ENCODE assay signal across 8 cellular contexts in the genomic region with DNA sequence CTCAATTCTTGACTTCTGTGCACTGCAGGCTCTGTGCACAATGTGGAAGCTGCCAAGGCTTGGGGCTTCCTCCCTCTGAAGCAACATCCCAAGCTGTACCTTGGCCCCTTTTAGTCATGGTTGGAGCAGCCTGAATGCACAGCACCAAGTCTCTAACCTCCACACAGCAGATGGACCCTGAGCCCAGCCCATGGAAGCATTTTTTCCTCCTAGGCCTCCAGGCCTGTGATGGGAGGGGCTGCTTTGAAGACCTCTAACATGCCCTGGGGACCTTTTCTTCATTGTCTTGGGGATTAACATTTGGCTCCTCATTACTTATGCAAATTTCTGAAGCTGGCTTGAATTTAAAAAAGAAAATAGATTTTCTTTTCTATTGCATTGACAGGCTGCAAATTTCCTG.
"Had no signal": no experiment of that assay in that cellular context is flagged by ENCODE, and none has a peak within 500 bp of the region (broad histone marks: within the 10 kb centered on the region; RNA-seq: fewer than 3 reads in every experiment).

No MANE protein-coding gene starts in this region.

- H3K4me3 ChIP-seq: GM12878 had no signal

- DNase-seq: GDM1, GF-D8 had no signal

- ATAC-seq: GM12878 had no signal

- FAIRE-seq: G401.6, GM12878, GM12891, GM12892, GM18507, GM19239 had no signal
